In genomic region chr20:1005452-1006027, GRCh38 we compare ENCODE assay signal across 8 cellular contexts. TPM values are rescaled to one million over a fixed set of nuclear protein-coding genes. Genes with fewer than 3 reads are reported as not detected.
DNase-seq lines count a peak whose midpoint lies in the region; ATAC-seq and TF ChIP-seq lines count a peak whose summit lies in the region.

No MANE protein-coding gene starts in this region.

- ATAC-seq in HG03095 (IDR thresholded peaks at IDR 0.05; ENCODE audit: unreplicated experiment) (peak; percentile 74), HG03342 (IDR thresholded peaks at IDR 0.05; ENCODE audit: unreplicated experiment) (no peak)

- DNase-seq in NCI-H146 (lab: John Stamatoyannopoulos, UW) (peak; percentile 19), NCI-H146 treated with DMSO at 0.1 percent for 48 hours (lab: John Stamatoyannopoulos, UW; ENCODE audit: unreplicated experiment) (no peak), cerebellar cortex (ENCODE audit: low spot score) (peak; percentile 23), retinal pigment epithelial cell (ENCODE audit: low read depth) (peak; percentile 8), prostate gland (ENCODE audit: low spot score) (no peak)

- TF ChIP-seq CTCF in OCI-LY3 (IDR thresholded peaks at IDR 0.05; ENCODE audit: low read depth, low read length) (no peak), retinal pigment epithelial cell (conservative IDR thresholded peaks at IDR 0.05; ENCODE audit: low read depth, low read length) (no peak), prostate gland (IDR thresholded peaks at IDR 0.05) (no peak)

- no peaks in the 10 kb centered on the region for H4K20me1 ChIP-seq in OCI-LY3 (ENCODE audit: insufficient read depth, low read length)

- H3K9me3 ChIP-seq in OCI-LY3 (ENCODE audit: insufficient read depth, low read length), result no peaks in the 10 kb centered on the region
- H3K9me3 ChIP-seq in prostate gland, result no peaks in the 10 kb centered on the region

- peak overlapping the region; percentile 65 for H3K4me2 ChIP-seq in OCI-LY3 (ENCODE audit: low read length)

- peak overlapping the region; percentile 61 for H3K4me3 ChIP-seq in OCI-LY3 (ENCODE audit: low read length)
- H3K4me3 ChIP-seq in retinal pigment epithelial cell (ENCODE audit: low read length), result no peak overlapping the region
- H3K4me3 ChIP-seq in prostate gland, result no peak overlapping the region

- H3K9ac ChIP-seq in OCI-LY3 (ENCODE audit: low read length), result no peak overlapping the region

- peak overlapping the region; percentile 97 for H2AFZ ChIP-seq in OCI-LY3 (ENCODE audit: low read depth, low read length)

- no peaks in the 10 kb centered on the region for H3K79me2 ChIP-seq in OCI-LY3 (ENCODE audit: low read length)

- H3K4me1 ChIP-seq in OCI-LY3 (ENCODE audit: low read length), result no peaks in the 10 kb centered on the region; the same call in 1 of the 2 replicates
- no peaks in the 10 kb centered on the region for H3K4me1 ChIP-seq in prostate gland (replicated peaks)

- intact Hi-C loops in prostate gland (cut with DNase I), result no loop called here

- whole genome bisulfite sequencing in prostate gland, result 41% methylated on average over 5 of the region's 5 CpGs

- H3K27me3 ChIP-seq in OCI-LY3 (ENCODE audit: low read depth, low read length), result peaks cover 18% of the 10 kb centered on the region
- H3K27me3 ChIP-seq in prostate gland (replicated peaks; ENCODE audit: insufficient read depth), result peaks cover 2% of the 10 kb centered on the region

- H3K36me3 ChIP-seq in OCI-LY3 (replicated peaks; ENCODE audit: low read depth, low read length) (no peaks in the 10 kb centered on the region), prostate gland (no peaks in the 10 kb centered on the region)

- H3K27ac ChIP-seq in OCI-LY3 (ENCODE audit: low read length) (no peak overlapping the region), prostate gland (no peak overlapping the region)

- TF ChIP-seq POLR2A in prostate gland (IDR thresholded peaks at IDR 0.05), result no peak

RNA-seq across cellular contexts. Expression of gene RSPO4, which starts 3.4 kb away (rescaled TPM):
- 1 to 10 TPM in 1 of 2 donors, not detected in 1; 1.8 TPM for total RNA-seq in prostate gland

Comparison
In these comparisons a context has a peak if more than half of its experiments do, and no peak if none do; other contexts are left out.
1. DNase-seq: peak in NCI-H146 (single experiment), cerebellar cortex (single experiment) and retinal pigment epithelial cell (single experiment); none in NCI-H146 treated with DMSO at 0.1 percent for 48 hours (single experiment) and prostate gland (single experiment).